In genomic region chr22:30183861-30184278, GRCh38 we compare ENCODE assay signal across 1 cellular context.
TF ChIP-seq lines count a peak whose summit lies in the region.

No MANE protein-coding gene starts in this region.

TF ChIP-seq in K562, 482 proteins besides CTCF, POLR2A, EP300 and RAD21 (continued from another document and continues in another):
- TF ChIP-seq ZHX1 (conservative IDR thresholded peaks at IDR 0.05; ENCODE audit: low read length) (no peak), SRSF1 (IDR thresholded peaks at IDR 0.05; ENCODE audit: low read depth, low read length) (no peak), MEIS2 (IDR thresholded peaks at IDR 0.05; ENCODE audit: partially characterized antibody) (peak; percentile 91), CREM (IDR thresholded peaks at IDR 0.05; ENCODE audit: low read depth) (peak; percentile 29; the same call in 1 of the 2 replicates), ZBTB33 (CRISPR knock-in tag; IDR thresholded peaks at IDR 0.05) (no peak), ZNF609 (CRISPR knock-in tag; IDR thresholded peaks at IDR 0.05; ENCODE audit: borderline replicate concordance) (peak; percentile 41; the same call in 1 of the 2 replicates), ZBTB40 (IDR thresholded peaks at IDR 0.05) (no peak), ZBTB40 (CRISPR knock-in tag; IDR thresholded peaks at IDR 0.05) (no peak), JUND (IDR thresholded peaks at IDR 0.05; ENCODE audit: borderline replicate concordance, low read depth, low read length) (peak; percentile 59; the same call in 1 of the 2 replicates), JUND (tag; IDR thresholded peaks at IDR 0.05; ENCODE audit: borderline replicate concordance, low read depth, low read length) (peak; percentile 44; the same call in 1 of the 3 replicates), TGIF2 (CRISPR knock-in tag; IDR thresholded peaks at IDR 0.05) (no peak), ZNF79 (CRISPR knock-in tag; IDR thresholded peaks at IDR 0.05; ENCODE audit: low read depth) (no peak), PHF20 (IDR thresholded peaks at IDR 0.05; ENCODE audit: partially characterized antibody) (no peak), DMBX1 (CRISPR knock-in tag; IDR thresholded peaks at IDR 0.05; ENCODE audit: borderline replicate concordance) (peak; percentile 49; the same call in 1 of the 2 replicates), XRCC4 (IDR thresholded peaks at IDR 0.05; ENCODE audit: extremely low read depth, insufficient read depth, insufficient read length) (no peak), CTBP1 (IDR thresholded peaks at IDR 0.05; ENCODE audit: borderline replicate concordance) (peak; percentile 65; the same call in 1 of the 2 replicates), TEAD2 (tag; IDR thresholded peaks at IDR 0.05) (peak; percentile 71), ZNF77 (CRISPR knock-in tag; IDR thresholded peaks at IDR 0.05) (no peak), CCNT2 (IDR thresholded peaks at IDR 0.05; ENCODE audit: borderline replicate concordance, extremely low read depth, insufficient read length, low read depth, low read length) (peak; percentile 62), ZNF316 (IDR thresholded peaks at IDR 0.05) (peak; percentile 74), E2F3 (CRISPR knock-in tag; IDR thresholded peaks at IDR 0.05) (no peak), ZNF740 (CRISPR knock-in tag; IDR thresholded peaks at IDR 0.05) (no peak), ZNF740 (tag; IDR thresholded peaks at IDR 0.05) (no peak), TCF3 (CRISPR knock-in tag; IDR thresholded peaks at IDR 0.05) (peak; percentile 79), PTBP1 (IDR thresholded peaks at IDR 0.05; ENCODE audit: low read depth, low read length) (no peak), HDAC3 (IDR thresholded peaks at IDR 0.05; ENCODE audit: borderline replicate concordance, partially characterized antibody) (peak; percentile 56), TAF15 (IDR thresholded peaks at IDR 0.05; ENCODE audit: low read depth, low read length) (no peak), XRCC3 (IDR thresholded peaks at IDR 0.05) (no peak), TBL1XR1 (IDR thresholded peaks at IDR 0.05; ENCODE audit: low read length in 2 of 2) (peak in 1 of 2 experiments; percentile 52; a peak in 1 of 4 replicates), CBFB (CRISPR knock-in tag; IDR thresholded peaks at IDR 0.05) (peak; percentile 84; the same call in 1 of the 2 replicates), PYGO2 (tag; IDR thresholded peaks at IDR 0.05) (no peak), MAFK (IDR thresholded peaks at IDR 0.05; ENCODE audit: low read length) (no peak), KLF10 (CRISPR knock-in tag; IDR thresholded peaks at IDR 0.05) (no peak), MAFF (IDR thresholded peaks at IDR 0.05; ENCODE audit: low read length) (peak; percentile 74; the same call in 1 of the 2 replicates), SRSF3 (IDR thresholded peaks at IDR 0.05; ENCODE audit: insufficient read depth, low read length) (no peak), TEAD1 (CRISPR knock-in tag; IDR thresholded peaks at IDR 0.05) (peak; percentile 81 to 97; a peak in 3 of 4 replicates), FOSL1 (tag; conservative IDR thresholded peaks at IDR 0.05) (0 out of 2 replicates have a peak, but pooled peaks have one; percentile 45), ZNF140 (CRISPR knock-in tag; IDR thresholded peaks at IDR 0.05) (no peak), PML (IDR thresholded peaks at IDR 0.05; ENCODE audit: low read length) (peak; percentile 48; the same call in 1 of the 2 replicates), TFAM (CRISPR knock-in tag; conservative IDR thresholded peaks at IDR 0.05) (no peak)
- TF ChIP-seq, protein P1, sequence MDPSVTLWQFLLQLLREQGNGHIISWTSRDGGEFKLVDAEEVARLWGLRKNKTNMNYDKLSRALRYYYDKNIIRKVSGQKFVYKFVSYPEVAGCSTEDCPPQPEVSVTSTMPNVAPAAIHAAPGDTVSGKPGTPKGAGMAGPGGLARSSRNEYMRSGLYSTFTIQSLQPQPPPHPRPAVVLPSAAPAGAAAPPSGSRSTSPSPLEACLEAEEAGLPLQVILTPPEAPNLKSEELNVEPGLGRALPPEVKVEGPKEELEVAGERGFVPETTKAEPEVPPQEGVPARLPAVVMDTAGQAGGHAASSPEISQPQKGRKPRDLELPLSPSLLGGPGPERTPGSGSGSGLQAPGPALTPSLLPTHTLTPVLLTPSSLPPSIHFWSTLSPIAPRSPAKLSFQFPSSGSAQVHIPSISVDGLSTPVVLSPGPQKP (CRISPR knock-in tag; IDR thresholded peaks at IDR 0.05): no peak
- TF ChIP-seq, protein P2, sequence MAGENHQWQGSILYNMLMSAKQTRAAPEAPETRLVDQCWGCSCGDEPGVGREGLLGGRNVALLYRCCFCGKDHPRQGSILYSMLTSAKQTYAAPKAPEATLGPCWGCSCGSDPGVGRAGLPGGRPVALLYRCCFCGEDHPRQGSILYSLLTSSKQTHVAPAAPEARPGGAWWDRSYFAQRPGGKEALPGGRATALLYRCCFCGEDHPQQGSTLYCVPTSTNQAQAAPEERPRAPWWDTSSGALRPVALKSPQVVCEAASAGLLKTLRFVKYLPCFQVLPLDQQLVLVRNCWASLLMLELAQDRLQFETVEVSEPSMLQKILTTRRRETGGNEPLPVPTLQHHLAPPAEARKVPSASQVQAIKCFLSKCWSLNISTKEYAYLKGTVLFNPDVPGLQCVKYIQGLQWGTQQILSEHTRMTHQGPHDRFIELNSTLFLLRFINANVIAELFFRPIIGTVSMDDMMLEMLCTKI (IDR thresholded peaks at IDR 0.05; ENCODE audit: partially characterized antibody): no peak
